Comparison of ENCODE assay signal across 11 cellular contexts in the genomic region with DNA sequence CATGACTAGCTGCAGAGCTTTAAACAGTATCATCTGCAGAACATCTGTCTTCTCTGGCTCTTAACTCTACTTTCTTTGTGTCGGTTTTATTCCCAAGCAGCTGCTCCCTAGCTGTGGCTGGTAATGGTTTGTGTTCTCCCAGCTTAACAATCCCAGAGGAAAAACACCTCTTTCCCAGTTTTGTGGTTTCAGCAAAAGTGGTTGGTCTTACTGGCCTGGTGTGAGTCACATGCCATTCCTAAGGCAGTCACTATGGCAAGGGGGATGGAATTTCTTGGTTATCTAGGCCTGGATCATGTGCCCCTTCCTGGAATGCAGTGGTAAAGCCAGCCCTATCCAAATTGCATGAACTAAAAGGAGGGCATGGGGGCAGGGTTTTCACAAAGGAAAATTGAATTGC. TPM values are rescaled to one million over a fixed set of nuclear protein-coding genes. Genes with fewer than 3 reads are reported as not detected.
DNase-seq lines count a peak whose midpoint lies in the region; ATAC-seq, FAIRE-seq and TF ChIP-seq lines count a peak whose summit lies in the region.
"Had no signal": no experiment of that assay in that cellular context is flagged by ENCODE, and none has a peak within 500 bp of the region (broad histone marks: within the 10 kb centered on the region; RNA-seq: fewer than 3 reads in every experiment).

No MANE protein-coding gene starts in this region.

- H2BK12ac ChIP-seq in H1 (ENCODE audit: low read depth, low read length): peak overlapping the region; percentile 33; the same call in 1 of the 2 replicates

- 70% methylated on average over 1 of the region's 1 CpG; no CpG with 5 or more reads in 1 of the 2 experiments for WGBS in H1 (ENCODE audit: extremely low coverage in 1 of 2, insufficient coverage in 1 of 2, insufficient read length in 1 of 2, insufficient replicate concordance in 2 of 2, low coverage in 1 of 2, low lambda C conversion rate in 2 of 2, missing lambda C conversion rate in 1 of 2), 2 experiments
- WGBS in mesendoderm (ENCODE audit: extremely low coverage, insufficient coverage, low lambda C conversion rate): no CpG with 5 or more reads among the region's 1 CpG

- H3K36me3 Mint-ChIP-seq in activated CD8-positive, alpha-beta memory T cell treated with anti-CD3 and anti-CD28 coated beads, Interleukin-2, amount 10 ng/mL, durations not matched to agents 7 days and 5 days: peaks cover 17% of the 10 kb centered on the region

- H3K79me1 ChIP-seq in H1 (ENCODE audit: low read depth, low read length) (no peaks in the 10 kb centered on the region), mesendoderm (ENCODE audit: low read length) (no peaks in the 10 kb centered on the region)

- H3K27ac ChIP-seq in H1 (ENCODE audit: low read depth, low read length): peak overlapping the region; percentile 35; the same call in 1 of the 2 replicates
- peak overlapping the region; percentile 7 for H3K27ac ChIP-seq in mesendoderm (ENCODE audit: low read depth, low read length)
- H3K27ac ChIP-seq: ovary had no signal

- no peak for TF ChIP-seq POLR2A in H1 (IDR thresholded peaks at IDR 0.05; ENCODE audit: control extremely low read depth in 1 of 2, low read depth in 2 of 2, low read length in 2 of 2)

- H2AK5ac ChIP-seq in H1 (ENCODE audit: low read depth, low read length) (no peak overlapping the region), mesendoderm (ENCODE audit: low read length) (no peak overlapping the region)

- H3K4me3 ChIP-seq in MG63 (no peak overlapping the region), H1 (ENCODE audit: extremely low read depth in 1 of 4, insufficient read depth in 2 of 4, low read depth in 3 of 4, low read length in 4 of 4) (0 out of 8 replicates have a peak overlapping the region, but pooled peaks of 1 of the 4 experiments have one; percentile 4), mesendoderm (ENCODE audit: low read length) (no peak overlapping the region)
- H3K4me3 ChIP-seq: ovary had no signal

- no peak overlapping the region for H3K18ac ChIP-seq in H1 (ENCODE audit: extremely low read depth, low read length)
- H3K18ac ChIP-seq in mesendoderm (ENCODE audit: low read length): no peak overlapping the region

- no peaks in the 10 kb centered on the region for H3K4me1 Mint-ChIP-seq in activated CD8-positive, alpha-beta memory T cell treated with anti-CD3 and anti-CD28 coated beads, Interleukin-2, amount 10 ng/mL, durations not matched to agents 7 days and 5 days

- no peaks in the 10 kb centered on the region for H3K9me3 Mint-ChIP-seq in activated CD8-positive, alpha-beta memory T cell treated with anti-CD3 and anti-CD28 coated beads, Interleukin-2, amount 10 ng/mL, durations not matched to agents 7 days and 5 days (ENCODE audit: low read depth)

- H3K27me3 ChIP-seq in MG63: no peaks in the 10 kb centered on the region
- peaks cover 0 to 1% (median 0%) of the 10 kb centered on the region in 4 experiments; a peak in 1 of 7 replicates for H3K27me3 ChIP-seq in H1 (replicated peaks in 1 of 4; ENCODE audit: control insufficient read depth in 3 of 4, extremely low read depth in 1 of 4, insufficient read depth in 3 of 4, low read length in 3 of 4)
- no peaks in the 10 kb centered on the region for H3K27me3 ChIP-seq in mesendoderm (ENCODE audit: insufficient read depth, low read length, poor library complexity)
- H3K27me3 ChIP-seq: ovary had no signal

- peak overlapping the region; percentile 15 to 41; a peak in 1 of 4 replicates for H3K4me2 ChIP-seq in H1 (ENCODE audit: insufficient read depth in 1 of 2, low read depth in 2 of 2, low read length in 2 of 2)
- H3K4me2 ChIP-seq in mesendoderm (ENCODE audit: low read length): no peak overlapping the region

- no peaks in the 10 kb centered on the region for H4K20me1 ChIP-seq in H1 (replicated peaks in 1 of 2; ENCODE audit: control insufficient read depth in 1 of 2, insufficient read depth in 2 of 2, low read length in 2 of 2)

- H3K79me2 ChIP-seq in H1 (ENCODE audit: control insufficient read depth in 1 of 2, insufficient read depth in 2 of 2, low read length in 2 of 2): no peaks in the 10 kb centered on the region
- H3K79me2 ChIP-seq in mesendoderm (ENCODE audit: control insufficient read depth, insufficient read depth, low read length): no peaks in the 10 kb centered on the region

- H4K8ac ChIP-seq in H1 (ENCODE audit: extremely low read depth, insufficient read depth, low read length): no peak overlapping the region
- H4K8ac ChIP-seq in mesendoderm (ENCODE audit: low read depth, low read length): no peak overlapping the region

- no peak overlapping the region for H3K4ac ChIP-seq in H1 (replicated peaks; ENCODE audit: insufficient read length, low read depth, low read length)
- H3K4ac ChIP-seq in mesendoderm (ENCODE audit: low read depth, low read length): no peak overlapping the region

- no peak for TF ChIP-seq RAD21 in H1 (IDR thresholded peaks at IDR 0.05 in 1 of 2, conservative IDR thresholded peaks at IDR 0.05 in 1 of 2; ENCODE audit: low read depth in 2 of 2, low read length in 2 of 2)

- H3K27me3 Mint-ChIP-seq in activated CD8-positive, alpha-beta memory T cell treated with anti-CD3 and anti-CD28 coated beads, Interleukin-2, amount 10 ng/mL, durations not matched to agents 7 days and 5 days: no peaks in the 10 kb centered on the region

- H3K9me3 ChIP-seq in MG63: no peaks in the 10 kb centered on the region
- no peaks in the 10 kb centered on the region for H3K9me3 ChIP-seq in H1 (ENCODE audit: insufficient read depth in 2 of 2, low read depth in 1 of 2, low read length in 1 of 2)
- H3K9me3 ChIP-seq: ovary had no signal

- H3K4me3 Mint-ChIP-seq in activated CD8-positive, alpha-beta memory T cell treated with anti-CD3 and anti-CD28 coated beads, Interleukin-2, amount 10 ng/mL, durations not matched to agents 7 days and 5 days: no peak overlapping the region

- no peak overlapping the region for H2BK20ac ChIP-seq in H1 (ENCODE audit: low read length)

- H2BK5ac ChIP-seq in H1 (ENCODE audit: low read depth, low read length) (no peak overlapping the region; the same call in 1 of the 2 replicates), mesendoderm (ENCODE audit: low read length) (no peak overlapping the region)

- H2BK15ac ChIP-seq in H1 (ENCODE audit: low read length) (no peak overlapping the region), mesendoderm (replicated peaks; ENCODE audit: low read depth) (no peak overlapping the region)

- DNase-seq in AG08396 (ENCODE audit: low spot score) (peak; percentile 70), MG63 (peak; percentile 90), H1 (ENCODE audit: low read depth in 1 of 2, low spot score in 2 of 2) (peak in 1 of 2 experiments; percentile 34), mesendoderm (peak; percentile 96), OCI-M2 (lab: John Stamatoyannopoulos, UW; ENCODE audit: unreplicated experiment) (no peak)
- DNase-seq in activated naive CD4-positive, alpha-beta T cell (lab: John Stamatoyannopoulos, UW): no peak
- no peak for DNase-seq in activated CD4-positive, alpha-beta T cell treated with anti-CD3 and anti-CD28 coated beads for 48 hours
- no peak for DNase-seq in activated CD8-positive, alpha-beta memory T cell treated with anti-CD3 and anti-CD28 coated beads, Interleukin-2, amount 10 ng/mL, durations not matched to agents 7 days and 5 days
- DNase-seq: activated gamma-delta T cell, NCI-H774, ovary had no signal

- H3K27ac Mint-ChIP-seq in activated CD8-positive, alpha-beta memory T cell treated with anti-CD3 and anti-CD28 coated beads, Interleukin-2, amount 10 ng/mL, durations not matched to agents 7 days and 5 days: no peak overlapping the region

- no peak for ATAC-seq in activated CD8-positive, alpha-beta memory T cell treated with anti-CD3 and anti-CD28 coated beads, Interleukin-2, amount 10 ng/mL, durations not matched to agents 7 days and 5 days

- H2BK120ac ChIP-seq in H1 (replicated peaks; ENCODE audit: low read depth, low read length) (no peak overlapping the region), mesendoderm (ENCODE audit: low read depth, low read length) (no peak overlapping the region)

- H2AFZ ChIP-seq in H1 (ENCODE audit: low read length): no peak overlapping the region

- H4K5ac ChIP-seq in H1 (ENCODE audit: insufficient read length, low read depth, low read length): no peak overlapping the region
- no peak overlapping the region for H4K5ac ChIP-seq in mesendoderm (ENCODE audit: low read length)

- no peak for TF ChIP-seq CTCF in H1 (IDR thresholded peaks at IDR 0.05; ENCODE audit: control extremely low read depth in 1 of 3, insufficient read depth in 1 of 3, low read depth in 1 of 3, low read length in 3 of 3)

- no peak for TF ChIP-seq EP300 in H1 (IDR thresholded peaks at IDR 0.05; ENCODE audit: borderline replicate concordance in 1 of 2, low read depth in 2 of 2, low read length in 2 of 2)

- H3K23ac ChIP-seq in H1 (ENCODE audit: insufficient read length): no peak overlapping the region
- no peak overlapping the region for H3K23ac ChIP-seq in mesendoderm (ENCODE audit: low read length)

- CTCF ChIA-PET in H1 (lab: Charles Lee; ENCODE audit: partially characterized antibody): interaction anchor here (0.7 to 3.6 kb wide), 5 partner anchors 10 to 103 kb away, joined by 3 to 11 read pairs (median 4); no protein-coding TSS in a partner anchor
- CTCF ChIA-PET in activated CD8-positive, alpha-beta memory T cell treated with anti-CD3 and anti-CD28 coated beads, Interleukin-2, amount 10 ng/mL, durations not matched to agents 7 days and 5 days (lab: Charles Lee): interaction anchor here (1.2 kb wide), 1 partner anchor 54 kb away, joined by 4 read pairs; no protein-coding TSS in a partner anchor

- H3K56ac ChIP-seq in H1 (replicated peaks; ENCODE audit: insufficient read length, low read depth, low read length) (no peak overlapping the region), mesendoderm (ENCODE audit: low read length) (no peak overlapping the region)

- H3K36me3 ChIP-seq in MG63: peaks cover 31% of the 10 kb centered on the region
- H3K36me3 ChIP-seq in H1 (ENCODE audit: control insufficient read depth in 2 of 4, insufficient read depth in 4 of 4, low read length in 3 of 4): peaks cover 0 to 7% (median under 1%) of the 10 kb centered on the region in 4 experiments; a peak in 2 of 8 replicates
- no peaks in the 10 kb centered on the region for H3K36me3 ChIP-seq in mesendoderm (ENCODE audit: control insufficient read depth, insufficient read depth, low read length)
- H3K36me3 ChIP-seq: ovary had no signal

- H3K4me1 ChIP-seq in H1 (replicated peaks in 1 of 4; ENCODE audit: control insufficient read depth in 3 of 4, insufficient read depth in 4 of 4, low read length in 3 of 4) (peaks cover 0 to 4% (median 1%) of the 10 kb centered on the region in 4 experiments; a peak in 4 of 7 replicates), mesendoderm (ENCODE audit: control insufficient read depth, low read depth, low read length) (peaks cover 1% of the 10 kb centered on the region)

- peak; percentile 80 for FAIRE-seq in H1 (lab: Jason Lieb, UNC)

- POLR2A ChIA-PET in H1 (lab: Charles Lee; ENCODE audit: partially characterized antibody): no interaction called here

- no peak overlapping the region for H3K14ac ChIP-seq in H1 (ENCODE audit: insufficient read length)

- no peak overlapping the region for H4K91ac ChIP-seq in H1 (replicated peaks; ENCODE audit: insufficient read length, low read length)

- H3K23me2 ChIP-seq in H1 (ENCODE audit: low read depth, low read length): no peaks in the 10 kb centered on the region

- H3K9ac ChIP-seq in H1 (replicated peaks in 1 of 4; ENCODE audit: extremely low read depth in 1 of 4, low read depth in 3 of 4, low read length in 3 of 4): 0 out of 7 replicates have a peak overlapping the region, but pooled peaks of 1 of the 4 experiments have one; percentile 6
- no peak overlapping the region for H3K9ac ChIP-seq in mesendoderm (ENCODE audit: low read length)

RNA-seq across cellular contexts. Expression of gene OMG, which starts 27.4 kb away (rescaled TPM):
- total RNA-seq in MG63 (2014; rRNA removed; shearing (Covaris generic); ENCODE audit: low replicate concordance): not detected in 2 replicates
- not detected in 2 replicates for total RNA-seq in H1 (2021; fragmentation: NEBNext Ultra II Directional; extraction: Animal tissue kit (Norgen Biotek cat#: 25700))
- polyA plus RNA-seq in H1 (2011; rRNA removed): not detected in 2 replicates
- polyA plus RNA-seq in H1 (2011; cell fraction: cytosol; rRNA removed): not detected
- not detected for polyA plus RNA-seq in H1 (2011; cell fraction: nucleus; rRNA removed)
- polyA plus RNA-seq in H1 (2012, experiment 1 of 2): 0.18 TPM in 1 of 4 replicates, not detected in the others
- not detected for polyA plus RNA-seq in H1 (2012, experiment 2 of 2)
- polyA plus RNA-seq in H1 (2013, experiment 1 of 2): not detected
- polyA plus RNA-seq in H1 (2013, experiment 2 of 2): 0.09 TPM
- not detected in 2 replicates for polyA minus RNA-seq in H1 (2011; rRNA and poly(A)+ RNA removed)
- not detected for polyA minus RNA-seq in H1 (2011; cell fraction: cytosol; rRNA and poly(A)+ RNA removed)
- polyA minus RNA-seq in H1 (2011; cell fraction: nucleus; rRNA and poly(A)+ RNA removed): not detected
- polyA plus RNA-seq in mesendoderm (2013, experiment 1 of 2): not detected
- not detected for polyA plus RNA-seq in mesendoderm (2013, experiment 2 of 2)
- under 1 TPM; 0.54 to 0.96 TPM for total RNA-seq in activated CD8-positive, alpha-beta memory T cell treated with anti-CD3 and anti-CD28 coated beads, Interleukin-2, amount 10 ng/mL, durations not matched to agents 7 days and 5 days

RNA-seq across cellular contexts. Expression of gene EVI2B, which starts 44.3 kb away (rescaled TPM):
- not detected in 2 replicates for total RNA-seq in MG63 (2014; rRNA removed; shearing (Covaris generic); ENCODE audit: low replicate concordance)
- not detected in 2 replicates for total RNA-seq in H1 (2021; fragmentation: NEBNext Ultra II Directional; extraction: Animal tissue kit (Norgen Biotek cat#: 25700))
- polyA plus RNA-seq in H1 (2011; rRNA removed): not detected in 2 replicates
- polyA plus RNA-seq in H1 (2011; cell fraction: cytosol; rRNA removed): not detected
- not detected for polyA plus RNA-seq in H1 (2011; cell fraction: nucleus; rRNA removed)
- polyA plus RNA-seq in H1 (2012, experiment 1 of 2): 0.10 TPM in 1 of 4 replicates, not detected in the others
- polyA plus RNA-seq in H1 (2012, experiment 2 of 2): not detected
- not detected for polyA plus RNA-seq in H1 (2013, experiment 1 of 2)
- polyA plus RNA-seq in H1 (2013, experiment 2 of 2): not detected
- not detected in 2 replicates for polyA minus RNA-seq in H1 (2011; rRNA and poly(A)+ RNA removed)
- polyA minus RNA-seq in H1 (2011; cell fraction: cytosol; rRNA and poly(A)+ RNA removed): not detected
- not detected for polyA minus RNA-seq in H1 (2011; cell fraction: nucleus; rRNA and poly(A)+ RNA removed)
- not detected for polyA plus RNA-seq in mesendoderm (2013, experiment 1 of 2)
- polyA plus RNA-seq in mesendoderm (2013, experiment 2 of 2): not detected
- 10 to 100 TPM; 49.4 to 51.5 TPM for total RNA-seq in activated CD8-positive, alpha-beta memory T cell treated with anti-CD3 and anti-CD28 coated beads, Interleukin-2, amount 10 ng/mL, durations not matched to agents 7 days and 5 days

RNA-seq across cellular contexts. Expression of gene EVI2A, which starts 51.8 kb away (rescaled TPM):
- total RNA-seq in MG63 (2014; rRNA removed; shearing (Covaris generic); ENCODE audit: low replicate concordance): 0.39 and 0.66 TPM in 2 replicates
- total RNA-seq in H1 (2021; fragmentation: NEBNext Ultra II Directional; extraction: Animal tissue kit (Norgen Biotek cat#: 25700)): not detected in 2 replicates
- not detected in 2 replicates for polyA plus RNA-seq in H1 (2011; rRNA removed)
- polyA plus RNA-seq in H1 (2011; cell fraction: cytosol; rRNA removed): not detected
- not detected for polyA plus RNA-seq in H1 (2011; cell fraction: nucleus; rRNA removed)
- polyA plus RNA-seq in H1 (2012, experiment 1 of 2): not detected in 4 replicates
- polyA plus RNA-seq in H1 (2012, experiment 2 of 2): not detected
- polyA plus RNA-seq in H1 (2013, experiment 1 of 2): not detected
- polyA plus RNA-seq in H1 (2013, experiment 2 of 2): not detected
- polyA minus RNA-seq in H1 (2011; rRNA and poly(A)+ RNA removed): not detected in 2 replicates
- not detected for polyA minus RNA-seq in H1 (2011; cell fraction: cytosol; rRNA and poly(A)+ RNA removed)
- not detected for polyA minus RNA-seq in H1 (2011; cell fraction: nucleus; rRNA and poly(A)+ RNA removed)
- not detected for polyA plus RNA-seq in mesendoderm (2013, experiment 1 of 2)
- not detected for polyA plus RNA-seq in mesendoderm (2013, experiment 2 of 2)
- total RNA-seq in activated CD8-positive, alpha-beta memory T cell treated with anti-CD3 and anti-CD28 coated beads, Interleukin-2, amount 10 ng/mL, durations not matched to agents 7 days and 5 days: 10 to 100 TPM; 37.3 to 45.9 TPM

Comparison
In these comparisons a context has a peak if more than half of its experiments do, and no peak if none do; other contexts are left out.
1. DNase-seq: peak in AG08396 (single experiment), MG63 (single experiment) and mesendoderm (single experiment); none in activated naive CD4-positive, alpha-beta T cell (0 of 4), activated CD4-positive, alpha-beta T cell treated with anti-CD3 and anti-CD28 coated beads for 48 hours (single experiment), OCI-M2 (single experiment) and activated CD8-positive, alpha-beta memory T cell treated with anti-CD3 and anti-CD28 coated beads, Interleukin-2, amount 10 ng/mL, durations not matched to agents 7 days and 5 days (single experiment).
2. RNA of gene EVI2B, which starts 44.3 kb away (total RNA-seq): 49.4 to 51.5 TPM in activated CD8-positive, alpha-beta memory T cell treated with anti-CD3 and anti-CD28 coated beads, Interleukin-2, amount 10 ng/mL, durations not matched to agents 7 days and 5 days; not detected in MG63 and not detected in H1; every median in the first group is over 10 times any median in the second.
3. RNA of gene EVI2A, which starts 51.8 kb away (total RNA-seq): 37.3 to 45.9 TPM in activated CD8-positive, alpha-beta memory T cell treated with anti-CD3 and anti-CD28 coated beads, Interleukin-2, amount 10 ng/mL, durations not matched to agents 7 days and 5 days; 0.39 to 0.66 TPM in MG63 and not detected in H1; every median in the first group is over 10 times any median in the second.